8 cellular contexts compared by ENCODE assay signal in genomic region chr3:119637679-119638525, GRCh38. TPM values are rescaled to one million over a fixed set of nuclear protein-coding genes. Genes with fewer than 3 reads are reported as not detected.
DNase-seq lines count a peak whose midpoint lies in the region; ATAC-seq and TF ChIP-seq lines count a peak whose summit lies in the region.

No MANE protein-coding gene starts in this region.

- H3K4me3 Mint-ChIP-seq in activated naive CD4-positive, alpha-beta T cell treated with anti-CD3 and anti-CD28 coated beads, Interleukin-2, amount 50 U/mL, for 24 hours = no peak overlapping the region

- no peaks in the 10 kb centered on the region for H3K9me3 Mint-ChIP-seq in activated naive CD4-positive, alpha-beta T cell treated with anti-CD3 and anti-CD28 coated beads, Interleukin-2, amount 50 U/mL, for 24 hours

- peak overlapping the region; percentile 53 for H3K27ac ChIP-seq in RWPE1
- H3K27ac ChIP-seq in esophagus squamous epithelium = peak overlapping the region; percentile 63 to 91 (median 70)

- H3K36me3 ChIP-seq in esophagus squamous epithelium = no peaks in the 10 kb centered on the region

- peak overlapping the region; percentile 79 for H3K27ac Mint-ChIP-seq in activated naive CD4-positive, alpha-beta T cell treated with anti-CD3 and anti-CD28 coated beads, Interleukin-2, amount 50 U/mL, for 24 hours

- POLR2A ChIA-PET in RWPE1 (lab: Yijun Ruan, JAX; ENCODE audit: low non-redundant PET) = interaction anchor here (0.7 to 1.0 kb wide), 2 partner anchors 11 to 459 kb away, joined by 5 read pairs; no protein-coding TSS in a partner anchor

- TF ChIP-seq CTCF in RWPE1 (conservative IDR thresholded peaks at IDR 0.05; ENCODE audit: low read depth) (no peak), esophagus squamous epithelium (IDR thresholded peaks at IDR 0.05) (no peak)

- 64 to 76% methylated on average over 7 of the region's 7 CpGs for WGBS in esophagus squamous epithelium, 2 donors

- peaks cover 22% of the 10 kb centered on the region for H3K4me1 Mint-ChIP-seq in activated naive CD4-positive, alpha-beta T cell treated with anti-CD3 and anti-CD28 coated beads, Interleukin-2, amount 50 U/mL, for 24 hours

- CTCF ChIA-PET in RWPE1 (lab: Yijun Ruan, JAX) = interaction anchor here (0.7 kb wide), 1 partner anchor 43 kb away, joined by 4 read pairs; no protein-coding TSS in a partner anchor

- H3K36me3 Mint-ChIP-seq in activated naive CD4-positive, alpha-beta T cell treated with anti-CD3 and anti-CD28 coated beads, Interleukin-2, amount 50 U/mL, for 24 hours = peaks cover 14% of the 10 kb centered on the region

- no peak for DNase-seq in activated naive CD4-positive, alpha-beta T cell (lab: John Stamatoyannopoulos, UW)
- peak; percentile 65 for DNase-seq in RWPE1 (ENCODE audit: low spot score)
- no peak for DNase-seq in esophagus squamous epithelium (lab: John Stamatoyannopoulos, UW)
- peak; percentile 94 for DNase-seq in renal cortical epithelial cell (ENCODE audit: low read depth)
- DNase-seq in NCI-H1694 treated with DMSO at 0.1 percent for 48 hours (lab: John Stamatoyannopoulos, UW) = no peak
- DNase-seq in SHP77 (lab: John Stamatoyannopoulos, UW) = no peak

- H3K9me3 ChIP-seq in esophagus squamous epithelium = no peaks in the 10 kb centered on the region

- no peak for TF ChIP-seq POLR2A in esophagus squamous epithelium (IDR thresholded peaks at IDR 0.05)

- peak; percentile 27 for ATAC-seq in HG02970 (IDR thresholded peaks at IDR 0.05; ENCODE audit: low FRiP score, unreplicated experiment)

- intact Hi-C loops in esophagus squamous epithelium (cut with DNase I) = no loop called here

- H3K4me3 ChIP-seq in esophagus squamous epithelium = peak overlapping the region in 1 of 4 donors; percentile 12

- peaks cover 7 to 41% (median 36%) of the 10 kb centered on the region in 3 donors for H3K4me1 ChIP-seq in esophagus squamous epithelium

- H3K27me3 Mint-ChIP-seq in activated naive CD4-positive, alpha-beta T cell treated with anti-CD3 and anti-CD28 coated beads, Interleukin-2, amount 50 U/mL, for 24 hours = no peaks in the 10 kb centered on the region

- H3K27me3 ChIP-seq in esophagus squamous epithelium = no peaks in the 10 kb centered on the region

RNA-seq across cellular contexts. Expression of gene POPDC2, which starts 22.5 kb away (rescaled TPM):
- 1 to 10 TPM in 1 of 4 donors, under 1 TPM in 2, not detected in 1; 0.18 to 3.8 (median 0.91) TPM for total RNA-seq in esophagus squamous epithelium
- 0.40 TPM in 1 of 2 replicates, not detected in the other for total RNA-seq in renal cortical epithelial cell

RNA-seq across cellular contexts. Expression of gene COX17, which starts 39.3 kb away (rescaled TPM):
- total RNA-seq in esophagus squamous epithelium = 10 to 100 TPM; 10.8 to 33.9 (median 24.6) TPM
- 7.3 and 11.4 TPM in 2 replicates for total RNA-seq in renal cortical epithelial cell

RNA-seq across cellular contexts. Expression of gene PLA1A, which starts 40.2 kb away (rescaled TPM):
- total RNA-seq in esophagus squamous epithelium (1 to 10 TPM in 1 of 4 donors, under 1 TPM in 2, not detected in 1; 0.41 to 1.5 (median 0.79) TPM), renal cortical epithelial cell (1.2 and 5.1 TPM in 2 replicates)

RNA-seq across cellular contexts. Expression of gene ADPRH, which starts 58.6 kb away (rescaled TPM):
- total RNA-seq in esophagus squamous epithelium (1 to 10 TPM in 3 of 4 donors, under 1 TPM in 1; 0.66 to 5.1 (median 2.9) TPM), renal cortical epithelial cell (6.6 and 7.8 TPM in 2 replicates)

Comparison
In these comparisons a context has a peak if more than half of its experiments do, and no peak if none do; other contexts are left out.
1. DNase-seq: peak in RWPE1 (single experiment) and renal cortical epithelial cell (single experiment); none in activated naive CD4-positive, alpha-beta T cell (0 of 4), esophagus squamous epithelium (single experiment), NCI-H1694 treated with DMSO at 0.1 percent for 48 hours (single experiment) and SHP77 (0 of 2).